ENCODE assay signal across 8 cellular contexts in genomic region chr4:92444143-92444843, GRCh38.
DNase-seq lines count a peak whose midpoint lies in the region; ATAC-seq and TF ChIP-seq lines count a peak whose summit lies in the region.
"Not testable (repeated sequence)": the region's sequence is repeated elsewhere in the genome, so short reads cannot be mapped to it uniquely, and the experiment has no call there.

No MANE protein-coding gene starts in this region.

- H3K9me3 Mint-ChIP-seq in WTC11, endodermal cell: not testable (repeated sequence)

- peaks cover 38% of the 10 kb centered on the region for H3K36me3 Mint-ChIP-seq in WTC11
- not testable (repeated sequence) for H3K36me3 Mint-ChIP-seq in endodermal cell (ENCODE audit: low read depth)

- H3K27me3 ChIP-seq in H7 (ENCODE audit: control insufficient read depth, insufficient read depth, low read length); HUES6 (ENCODE audit: control insufficient read depth, insufficient read depth, low read length); endodermal cell (ENCODE audit: control insufficient read depth, insufficient read depth, low read length, poor library complexity, severe bottlenecking); iPS-15b (ENCODE audit: control insufficient read depth, insufficient read depth, low read length); iPS-20b (ENCODE audit: insufficient read depth, low read length): not testable (repeated sequence)

- H3K9ac ChIP-seq in HUES6 (ENCODE audit: low read length) (peak overlapping the region; percentile 96), endodermal cell (ENCODE audit: extremely low read depth, low read length, poor library complexity, severe bottlenecking) (peak overlapping the region; percentile 55), iPS-15b (ENCODE audit: low read depth, low read length) (peak overlapping the region; percentile 99), iPS-20b (ENCODE audit: low read depth, low read length) (peak overlapping the region; percentile 77)

- 35 to 43% methylated on average over 2 to 11 of the region's 13 CpGs for WGBS in endodermal cell (ENCODE audit: insufficient coverage in 1 of 2, insufficient read length in 1 of 2), 2 experiments

- DNase-seq in ELF-1 (ENCODE audit: low read depth, low spot score) (peak; percentile 55), WTC11 (ENCODE audit: low spot score) (peak; percentile 64), endodermal cell (peak; percentile 84), iPS DF 19.7 (ENCODE audit: low read depth, low spot score) (peak; percentile 61)
- DNase-seq in H7: not testable (repeated sequence)

- peaks cover 35% of the 10 kb centered on the region for H3K4me1 ChIP-seq in HUES6 (ENCODE audit: control insufficient read depth, insufficient read depth, low read length)
- H3K4me1 ChIP-seq in endodermal cell (ENCODE audit: control insufficient read depth, insufficient read depth, low read length): not testable (repeated sequence)
- H3K4me1 ChIP-seq in iPS-15b (ENCODE audit: control insufficient read depth, insufficient read depth, low read length): peaks cover 26% of the 10 kb centered on the region
- H3K4me1 ChIP-seq in iPS-20b (ENCODE audit: insufficient read depth, low read length): peaks cover 36% of the 10 kb centered on the region

- not testable (repeated sequence) for H3K36me3 ChIP-seq in H7 (replicated peaks; ENCODE audit: control insufficient read depth, insufficient read depth, low read length); endodermal cell (ENCODE audit: control insufficient read depth, insufficient read depth, low read length); iPS-15b (ENCODE audit: control insufficient read depth, insufficient read depth, low read length); iPS-20b (ENCODE audit: insufficient read depth, low read depth, low read length)
- H3K36me3 ChIP-seq in HUES6 (ENCODE audit: control insufficient read depth, insufficient read depth, low read length): peaks cover 14% of the 10 kb centered on the region

- H3K27ac Mint-ChIP-seq in WTC11 (peak overlapping the region; percentile 99), endodermal cell (peak overlapping the region; percentile 99)

- CTCF ChIA-PET in WTC11 (lab: Charles Lee): not testable (repeated sequence)

- H3K27me3 Mint-ChIP-seq in WTC11 (ENCODE audit: low read depth); endodermal cell (ENCODE audit: insufficient read depth): not testable (repeated sequence)

- peak; percentile 53; the same call in 1 of the 2 replicates for ATAC-seq in WTC11

- H3K27ac ChIP-seq in HUES6 (ENCODE audit: low read depth, low read length) (peak overlapping the region; percentile 96), iPS-20b (ENCODE audit: low read length) (peak overlapping the region; percentile 92)
- not testable (repeated sequence) for H3K27ac ChIP-seq in endodermal cell (ENCODE audit: low read depth, low read length)

- not testable (repeated sequence) for H3K9me3 ChIP-seq in HUES6 (ENCODE audit: control insufficient read depth, insufficient read depth, low read depth, low read length); endodermal cell (ENCODE audit: control insufficient read depth, low read length); iPS-15b (ENCODE audit: control insufficient read depth, insufficient read depth, low read length); iPS-20b (ENCODE audit: insufficient read depth, low read depth, low read length)

- H3K4me1 Mint-ChIP-seq in WTC11: peaks cover 72% of the 10 kb centered on the region
- H3K4me1 Mint-ChIP-seq in endodermal cell: peaks cover 62% of the 10 kb centered on the region

- H3K4me3 ChIP-seq in H7 (ENCODE audit: insufficient read depth, low read depth, low read length) (peak overlapping the region; percentile 49), HUES6 (ENCODE audit: low read depth, low read length) (peak overlapping the region; percentile 74), endodermal cell (ENCODE audit: low read length) (peak overlapping the region; percentile 85), iPS-15b (ENCODE audit: low read depth, low read length) (peak overlapping the region; percentile 83), iPS-20b (ENCODE audit: low read length) (peak overlapping the region; percentile 66)

- POLR2A ChIA-PET in WTC11 (lab: Charles Lee): not testable (repeated sequence)

- not testable (repeated sequence) for TF ChIP-seq CTCF in WTC11 (IDR thresholded peaks at IDR 0.05); endodermal cell (conservative IDR thresholded peaks at IDR 0.05)

- H3K4me3 Mint-ChIP-seq in WTC11 (peak overlapping the region; percentile 97), endodermal cell (peak overlapping the region; percentile 94)

TF ChIP-seq in WTC11, 78 proteins besides CTCF, POLR2A, EP300 and RAD21:
- TF ChIP-seq ZMAT4 (CRISPR knock-in tag; IDR thresholded peaks at IDR 0.05) (peak; percentile 45; the same call in 1 of the 2 replicates), FOXK1 (CRISPR knock-in tag; IDR thresholded peaks at IDR 0.05) (peak; percentile 67; the same call in 1 of the 2 replicates), USF2 (CRISPR knock-in tag; IDR thresholded peaks at IDR 0.05) (0 out of 2 replicates have a peak, but pooled peaks have one; percentile 31), ETV6 (CRISPR knock-in tag; IDR thresholded peaks at IDR 0.05) (peak; percentile 55; the same call in 1 of the 2 replicates), TEAD1 (CRISPR knock-in tag; IDR thresholded peaks at IDR 0.05) (peak; percentile 93), ZBTB43 (CRISPR knock-in tag; IDR thresholded peaks at IDR 0.05) (0 out of 2 replicates have a peak, but pooled peaks have one; percentile 60), E2F5 (CRISPR knock-in tag; IDR thresholded peaks at IDR 0.05) (0 out of 2 replicates have a peak, but pooled peaks have one; percentile 25), AFF4 (CRISPR knock-in tag; IDR thresholded peaks at IDR 0.05; ENCODE audit: borderline replicate concordance) (peak; percentile 91; the same call in 1 of the 2 replicates)
